7 cellular contexts compared by ENCODE assay signal in the genomic region with DNA sequence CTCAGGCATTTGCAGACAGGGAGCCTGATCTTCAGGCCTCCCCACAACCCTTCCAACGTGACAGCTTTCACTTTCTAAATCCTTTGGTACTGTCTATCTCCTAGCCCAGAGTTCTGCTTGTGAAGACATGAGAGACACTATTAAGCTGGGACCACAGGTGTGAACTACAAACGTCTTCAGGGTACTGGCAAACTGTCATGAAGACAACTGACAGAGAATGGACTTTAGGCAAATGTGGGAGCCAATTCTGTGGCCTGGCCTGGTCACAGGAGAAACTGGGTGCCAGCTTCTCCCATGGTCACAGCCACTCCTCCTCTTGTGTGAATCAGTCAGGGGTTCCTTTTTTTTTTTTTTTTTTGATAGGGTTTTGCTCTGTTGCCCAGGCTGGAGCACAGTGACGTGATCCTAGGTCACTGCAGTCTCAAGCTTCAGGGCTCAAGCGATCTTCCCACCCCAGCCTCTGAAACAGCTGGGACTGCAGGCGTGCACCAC. TPM values are rescaled to one million over a fixed set of nuclear protein-coding genes. Genes with fewer than 3 reads are reported as not detected.
A peak's percentile ranks its signal among the peaks of the same experiment; 100 is the strongest.
DNase-seq lines count a peak whose midpoint lies in the region; ATAC-seq and TF ChIP-seq lines count a peak whose summit lies in the region.

No MANE protein-coding gene starts in this region.

- no peaks in the 10 kb centered on the region for H3K9me3 Mint-ChIP-seq in natural killer cell

- 58 to 79% methylated on average over 2 to 4 of the region's 5 CpGs for WGBS in gastroesophageal sphincter (ENCODE audit: low coverage in 1 of 2), 2 donors

- H3K36me3 ChIP-seq in OCI-LY1 (ENCODE audit: insufficient read depth, low read length) (no peaks in the 10 kb centered on the region), gastroesophageal sphincter (peaks cover 0 to 24% of the 10 kb centered on the region in 2 donors)

- H3K9ac ChIP-seq in OCI-LY1 (ENCODE audit: low read length) = peak overlapping the region; percentile 31; the same call in 1 of the 2 replicates

- peak overlapping the region; percentile 89 to 92 for H3K27ac Mint-ChIP-seq in natural killer cell

- intact Hi-C loops in natural killer cell (cut with micrococcal nuclease) = loop anchor here (5.0 to 10.0 kb wide), 2 partner anchors 146 to 186 kb away; a partner anchor contains a TSS

- H3K27me3 ChIP-seq in OCI-LY1 (ENCODE audit: insufficient read depth, low read length) = no peaks in the 10 kb centered on the region
- H3K27me3 ChIP-seq in gastroesophageal sphincter = no peaks in the 10 kb centered on the region

- peaks cover 5% of the 10 kb centered on the region; the same call in 1 of the 2 replicates for H3F3A ChIP-seq in OCI-LY1 (ENCODE audit: insufficient read depth, low read length)

- H3K9me3 ChIP-seq in OCI-LY1 (ENCODE audit: low read length) (no peaks in the 10 kb centered on the region), gastroesophageal sphincter (peaks cover 0 to 14% (median 0%) of the 10 kb centered on the region in 3 donors)

- no peaks in the 10 kb centered on the region for H3K79me2 ChIP-seq in OCI-LY1 (ENCODE audit: insufficient read depth, low read length)

- peak overlapping the region; percentile 63 for H3K4me3 Mint-ChIP-seq in natural killer cell

- TF ChIP-seq EP300 in gastroesophageal sphincter (IDR thresholded peaks at IDR 0.05) = no peak

- H3K27me3 Mint-ChIP-seq in natural killer cell (ENCODE audit: low read depth in 2 of 2) = no peaks in the 10 kb centered on the region

- H2AFZ ChIP-seq in OCI-LY1 (ENCODE audit: low read length) = no peak overlapping the region

- no peak for TF ChIP-seq POLR2A in gastroesophageal sphincter (IDR thresholded peaks at IDR 0.05)

- H3K4me1 ChIP-seq in OCI-LY1 (ENCODE audit: insufficient read depth, low read length, severe bottlenecking) (peaks cover 43% of the 10 kb centered on the region), gastroesophageal sphincter (no peaks in the 10 kb centered on the region)

- H3K27ac ChIP-seq in OCI-LY1 (ENCODE audit: low read depth, low read length, poor library complexity, severe bottlenecking) = peak overlapping the region; percentile 95
- H3K27ac ChIP-seq in gastroesophageal sphincter = no peak overlapping the region

- TF ChIP-seq CTCF in OCI-LY1 (IDR thresholded peaks at IDR 0.05; ENCODE audit: low read length) = no peak
- no peak for TF ChIP-seq CTCF in natural killer cell (IDR thresholded peaks at IDR 0.05)
- TF ChIP-seq CTCF in gastroesophageal sphincter (IDR thresholded peaks at IDR 0.05) = no peak

- peak; percentile 73 for ATAC-seq in GM18870 (IDR thresholded peaks at IDR 0.05; ENCODE audit: unreplicated experiment)
- peak; percentile 66 for ATAC-seq in HG02623 (IDR thresholded peaks at IDR 0.05; ENCODE audit: unreplicated experiment)
- ATAC-seq in natural killer cell = peak; percentile 86 to 93 (median 93)
- ATAC-seq in gastroesophageal sphincter = no peak

- peaks cover 54 to 65% of the 10 kb centered on the region in 2 donors for H3K4me1 Mint-ChIP-seq in natural killer cell

- DNase-seq in natural killer cell (peak; percentile 27), NCI-H82 treated with DMSO at 0.1 percent for 48 hours (lab: John Stamatoyannopoulos, UW; ENCODE audit: unreplicated experiment) (no peak), DMS79 (lab: John Stamatoyannopoulos, UW) (no peak)

- H4K20me1 ChIP-seq in OCI-LY1 (ENCODE audit: insufficient read depth, low read length) = no peaks in the 10 kb centered on the region

- H3K36me3 Mint-ChIP-seq in natural killer cell = no peaks in the 10 kb centered on the region

- H3K4me2 ChIP-seq in OCI-LY1 (ENCODE audit: low read length) = peak overlapping the region; percentile 47

- H3K4me3 ChIP-seq in OCI-LY1 (ENCODE audit: low read depth, low read length, poor library complexity, severe bottlenecking) (no peak overlapping the region), gastroesophageal sphincter (no peak overlapping the region)

- no peaks in the 10 kb centered on the region for H3K9me2 ChIP-seq in OCI-LY1 (ENCODE audit: low read depth, low read length)

RNA-seq across cellular contexts. Expression of a gene that starts 10.4 kb away (rescaled TPM):
- total RNA-seq in natural killer cell (10 to 100 TPM; 45.1 to 66.5 (median 65.3) TPM), gastroesophageal sphincter (10 to 100 TPM in 3 of 4 donors, 1 to 10 TPM in 1; 7.5 to 12.5 (median 10.5) TPM)

RNA-seq across cellular contexts. Expression of a gene that starts 52.1 kb away (rescaled TPM):
- total RNA-seq in natural killer cell (10 to 100 TPM; 30.7 to 36.8 (median 34.1) TPM), gastroesophageal sphincter (10 to 100 TPM; 21.5 to 58.3 (median 40.0) TPM)
